9 cellular contexts compared by ENCODE assay signal in genomic region chr2:133591164-133591563, GRCh38. TPM values are rescaled to one million over a fixed set of nuclear protein-coding genes. Genes with fewer than 3 reads are reported as not detected.
A peak's percentile ranks its signal among the peaks of the same experiment; 100 is the strongest.
DNase-seq lines count a peak whose midpoint lies in the region; ATAC-seq and TF ChIP-seq lines count a peak whose summit lies in the region.
"Had no signal": no experiment of that assay in that cellular context is flagged by ENCODE, and none has a peak within 500 bp of the region (broad histone marks: within the 10 kb centered on the region; RNA-seq: fewer than 3 reads in every experiment).

No MANE protein-coding gene starts in this region.

- H3K4me2 ChIP-seq in GM23338, result no peak overlapping the region

- H3K27me3 ChIP-seq in GM23338 (ENCODE audit: insufficient read depth) (no peaks in the 10 kb centered on the region), gastroesophageal sphincter (no peaks in the 10 kb centered on the region), psoas muscle (ENCODE audit: insufficient read depth in 3 of 3, low read length in 2 of 3) (no peaks in the 10 kb centered on the region)

- peaks cover 8% of the 10 kb centered on the region for H3K4me1 Mint-ChIP-seq in GM23338
- H3K4me1 Mint-ChIP-seq in stimulated activated effector memory CD8-positive, alpha-beta T cell treated with anti-CD3 and anti-CD28 coated beads, Interleukin-12 subunit alpha, Interleukin-12 subunit beta, amount 100 ng/mL, for 72 hours, result no peaks in the 10 kb centered on the region

- 14 to 19% methylated on average over 4 of the region's 4 CpGs for WGBS in gastroesophageal sphincter (ENCODE audit: low coverage in 1 of 2), 2 donors
- WGBS in psoas muscle, 3 donors, result 3 to 6% (median 4%) methylated on average over 4 of the region's 4 CpGs

- H3K9me3 Mint-ChIP-seq in GM23338, result no peaks in the 10 kb centered on the region
- H3K9me3 Mint-ChIP-seq in stimulated activated effector memory CD8-positive, alpha-beta T cell treated with anti-CD3 and anti-CD28 coated beads, Interleukin-12 subunit alpha, Interleukin-12 subunit beta, amount 100 ng/mL, for 72 hours, result peaks cover 6% of the 10 kb centered on the region
- H3K9me3 Mint-ChIP-seq: activated T-helper 1 cell treated with anti-CD3 and anti-CD28 coated beads, Interleukin-12 subunit alpha, Interleukin-12 subunit beta, Interleukin-2, Interleukin-4 antibody, amounts not matched to agents 30 ng/mL and 10 ng/mL and 1 ng/mL, durations not matched to agents 14 hours and 24 hours and 36 hours had no signal

- no peak overlapping the region for H3K4me3 ChIP-seq in GM23338
- no peak overlapping the region for H3K4me3 ChIP-seq in gastroesophageal sphincter
- H3K4me3 ChIP-seq in psoas muscle, result peak overlapping the region; percentile 19

- no peaks in the 10 kb centered on the region for H3K36me3 ChIP-seq in GM23338 (ENCODE audit: insufficient read depth)
- no peaks in the 10 kb centered on the region for H3K36me3 ChIP-seq in gastroesophageal sphincter
- H3K36me3 ChIP-seq in psoas muscle (ENCODE audit: insufficient read depth in 1 of 2, low read depth in 1 of 2), result no peaks in the 10 kb centered on the region

- DNase-seq in GM23338 (ENCODE audit: low spot score), result peak; percentile 7
- peak; percentile 64 for DNase-seq in NCI-H748 treated with DMSO at 0.1 percent for 48 hours (lab: John Stamatoyannopoulos, UW)
- DNase-seq in psoas muscle, result peak; percentile 27 to 58
- no peak for DNase-seq in NCI-H1048 (lab: John Stamatoyannopoulos, UW)
- no peak for DNase-seq in stimulated activated effector memory CD8-positive, alpha-beta T cell treated with anti-CD3 and anti-CD28 coated beads, Interleukin-12 subunit alpha, Interleukin-12 subunit beta, amount 100 ng/mL, for 72 hours (ENCODE audit: low spot score in 2 of 2)

- peaks cover 2% of the 10 kb centered on the region for H3K27me3 Mint-ChIP-seq in GM23338 (ENCODE audit: insufficient read depth, low read depth, poor library complexity)

- TF ChIP-seq CTCF in GM23338 (conservative IDR thresholded peaks at IDR 0.05; ENCODE audit: low read depth in 2 of 2) (no peak), gastroesophageal sphincter (IDR thresholded peaks at IDR 0.05) (no peak), psoas muscle (IDR thresholded peaks at IDR 0.05) (no peak)

- no peak overlapping the region for H3K27ac Mint-ChIP-seq in GM23338
- H3K27ac Mint-ChIP-seq in stimulated activated effector memory CD8-positive, alpha-beta T cell treated with anti-CD3 and anti-CD28 coated beads, Interleukin-12 subunit alpha, Interleukin-12 subunit beta, amount 100 ng/mL, for 72 hours, result no peak overlapping the region
- H3K27ac Mint-ChIP-seq: activated T-helper 1 cell treated with anti-CD3 and anti-CD28 coated beads, Interleukin-12 subunit alpha, Interleukin-12 subunit beta, Interleukin-2, Interleukin-4 antibody, amounts not matched to agents 30 ng/mL and 10 ng/mL and 1 ng/mL, durations not matched to agents 14 hours and 24 hours and 36 hours had no signal

- ATAC-seq in GM23338, result no peak
- ATAC-seq in gastroesophageal sphincter, result peak; percentile 75
- peak; percentile 63 to 97 (median 85) for ATAC-seq in psoas muscle
- ATAC-seq in GM21423 (IDR thresholded peaks at IDR 0.05; ENCODE audit: unreplicated experiment), result no peak
- ATAC-seq in stimulated activated effector memory CD8-positive, alpha-beta T cell treated with anti-CD3 and anti-CD28 coated beads, Interleukin-12 subunit alpha, Interleukin-12 subunit beta, amount 100 ng/mL, for 72 hours, result no peak
- no peak for ATAC-seq in GM21529 (IDR thresholded peaks at IDR 0.05; ENCODE audit: unreplicated experiment)

- H3K4me3 Mint-ChIP-seq in GM23338, result no peak overlapping the region
- no peak overlapping the region for H3K4me3 Mint-ChIP-seq in stimulated activated effector memory CD8-positive, alpha-beta T cell treated with anti-CD3 and anti-CD28 coated beads, Interleukin-12 subunit alpha, Interleukin-12 subunit beta, amount 100 ng/mL, for 72 hours
- H3K4me3 Mint-ChIP-seq: activated T-helper 1 cell treated with anti-CD3 and anti-CD28 coated beads, Interleukin-12 subunit alpha, Interleukin-12 subunit beta, Interleukin-2, Interleukin-4 antibody, amounts not matched to agents 30 ng/mL and 10 ng/mL and 1 ng/mL, durations not matched to agents 14 hours and 24 hours and 36 hours had no signal

- H4K20me1 ChIP-seq in GM23338 (replicated peaks; ENCODE audit: insufficient read depth), result no peaks in the 10 kb centered on the region

- intact Hi-C loops in psoas muscle (cut with DNase I), result no loop called here

- peak overlapping the region; percentile 38; the same call in 1 of the 2 replicates for H2AFZ ChIP-seq in GM23338

- H3K27ac ChIP-seq in GM23338 (ENCODE audit: low read depth) (no peak overlapping the region), gastroesophageal sphincter (no peak overlapping the region), psoas muscle (no peak overlapping the region)

- H3K9me2 ChIP-seq in GM23338 (ENCODE audit: insufficient read depth), result peaks cover 5% of the 10 kb centered on the region; the same call in 1 of the 2 replicates

- H3K9me3 ChIP-seq in gastroesophageal sphincter (no peaks in the 10 kb centered on the region), psoas muscle (no peaks in the 10 kb centered on the region)

- H3F3A ChIP-seq in GM23338 (replicated peaks; ENCODE audit: low read depth), result no peaks in the 10 kb centered on the region

- no peak for TF ChIP-seq POLR2A in gastroesophageal sphincter (IDR thresholded peaks at IDR 0.05)

- no peak for TF ChIP-seq EP300 in gastroesophageal sphincter (IDR thresholded peaks at IDR 0.05)

- no peaks in the 10 kb centered on the region for H3K4me1 ChIP-seq in GM23338 (ENCODE audit: insufficient read depth)
- peaks cover 0 to 16% (median 6%) of the 10 kb centered on the region in 3 donors for H3K4me1 ChIP-seq in gastroesophageal sphincter
- H3K4me1 ChIP-seq in psoas muscle, result no peaks in the 10 kb centered on the region

- H3K79me2 ChIP-seq in GM23338 (replicated peaks; ENCODE audit: insufficient read depth), result no peaks in the 10 kb centered on the region

- H3K36me3 Mint-ChIP-seq in GM23338 (ENCODE audit: low read depth), result no peaks in the 10 kb centered on the region
- no peaks in the 10 kb centered on the region for H3K36me3 Mint-ChIP-seq in stimulated activated effector memory CD8-positive, alpha-beta T cell treated with anti-CD3 and anti-CD28 coated beads, Interleukin-12 subunit alpha, Interleukin-12 subunit beta, amount 100 ng/mL, for 72 hours

TF ChIP-seq in GM23338, 12 proteins besides CTCF, POLR2A, EP300 and RAD21 (continues in another document):
- TF ChIP-seq JUNB (IDR thresholded peaks at IDR 0.05; ENCODE audit: unreplicated experiment) (no peak), CREB1 (CRISPR knock-in tag; IDR thresholded peaks at IDR 0.05; ENCODE audit: low read depth) (no peak), NANOG (IDR thresholded peaks at IDR 0.05; ENCODE audit: borderline replicate concordance) (no peak), ZNF114 (CRISPR knock-in tag; IDR thresholded peaks at IDR 0.05) (no peak), EZH2 (IDR thresholded peaks at IDR 0.05; ENCODE audit: low read depth, unreplicated experiment) (no peak), EZH2phosphoT487 (IDR thresholded peaks at IDR 0.05; ENCODE audit: unreplicated experiment) (no peak), REST (IDR thresholded peaks at IDR 0.05; ENCODE audit: unreplicated experiment) (no peak), ETS1 (IDR thresholded peaks at IDR 0.05) (no peak)

RNA-seq across cellular contexts. Expression of gene NCKAP5, which starts 22.9 kb away (rescaled TPM):
- 0.31 and 0.73 TPM in 2 replicates for total RNA-seq in GM23338 (2014; rRNA removed; shearing (Covaris generic))
- polyA plus RNA-seq in GM23338 (2016; fragmentation: Nextera tagmentation; extraction: Ambion mirVana), result 0.23 and 0.34 TPM in 2 replicates
- total RNA-seq in gastroesophageal sphincter, result under 1 TPM; 0.16 to 0.57 (median 0.33) TPM
- total RNA-seq in psoas muscle, result 1 to 10 TPM in 1 of 4 donors, under 1 TPM in 3; 0.15 to 1.2 (median 0.55) TPM
- polyA plus RNA-seq in psoas muscle, result under 1 TPM; 0.03 to 0.22 (median 0.05) TPM
- total RNA-seq: activated T-helper 1 cell treated with anti-CD3 and anti-CD28 coated beads, Interleukin-12 subunit alpha, Interleukin-12 subunit beta, Interleukin-2, Interleukin-4 antibody, amounts not matched to agents 30 ng/mL and 10 ng/mL and 1 ng/mL, durations not matched to agents 14 hours and 24 hours and 36 hours had no signal

Comparison
In these comparisons a context has a peak if more than half of its experiments do, and no peak if none do; other contexts are left out.
1. ATAC-seq: peak in gastroesophageal sphincter (single experiment) and psoas muscle (4 of 4); none in GM23338 (single experiment), GM21423 (single experiment), stimulated activated effector memory CD8-positive, alpha-beta T cell treated with anti-CD3 and anti-CD28 coated beads, Interleukin-12 subunit alpha, Interleukin-12 subunit beta, amount 100 ng/mL, for 72 hours (single experiment) and GM21529 (single experiment).
2. DNase-seq: peak in GM23338 (single experiment), NCI-H748 treated with DMSO at 0.1 percent for 48 hours (single experiment) and psoas muscle (2 of 2); none in NCI-H1048 (single experiment) and stimulated activated effector memory CD8-positive, alpha-beta T cell treated with anti-CD3 and anti-CD28 coated beads, Interleukin-12 subunit alpha, Interleukin-12 subunit beta, amount 100 ng/mL, for 72 hours (0 of 2).